In the genomic region with DNA sequence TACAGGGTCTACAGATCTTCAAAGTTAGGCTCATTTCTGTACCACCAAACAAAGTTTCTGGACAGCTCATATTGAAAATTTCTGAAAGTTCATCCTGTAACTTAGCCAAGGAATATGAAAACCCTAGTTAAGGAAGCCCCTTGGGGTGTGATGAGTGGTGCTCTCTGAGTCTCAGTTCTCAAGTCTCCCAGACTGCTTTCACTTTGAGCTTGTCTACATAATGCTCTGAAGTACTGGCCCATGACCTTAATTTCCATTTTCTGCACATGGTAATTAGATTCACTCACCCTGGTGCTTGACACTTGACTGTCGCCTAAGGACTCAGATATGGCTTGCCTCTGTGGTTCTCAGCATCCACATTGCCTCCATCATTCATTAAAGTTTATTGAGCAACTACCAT, we compare ENCODE assay signal across 20 cellular contexts. TPM values are rescaled to one million over a fixed set of nuclear protein-coding genes. Genes with fewer than 3 reads are reported as not detected.
DNase-seq lines count a peak whose midpoint lies in the region; ATAC-seq, FAIRE-seq and TF ChIP-seq lines count a peak whose summit lies in the region.
"Had no signal": no experiment of that assay in that cellular context is flagged by ENCODE, and none has a peak within 500 bp of the region (broad histone marks: within the 10 kb centered on the region; RNA-seq: fewer than 3 reads in every experiment).

No MANE protein-coding gene starts in this region.

- H3K27ac ChIP-seq in pancreas, result no peak overlapping the region
- H3K27ac ChIP-seq: RWPE1 had no signal

- ATAC-seq in GM18508 (IDR thresholded peaks at IDR 0.05; ENCODE audit: insufficient read depth, unreplicated experiment) (peak; percentile 96), GM19468 (IDR thresholded peaks at IDR 0.05; ENCODE audit: extremely low read depth, unreplicated experiment) (peak; percentile 59), HG02840 (IDR thresholded peaks at IDR 0.05; ENCODE audit: low FRiP score, unreplicated experiment) (peak; percentile 84), HG03342 (IDR thresholded peaks at IDR 0.05; ENCODE audit: unreplicated experiment) (peak; percentile 87), pancreas (no peak)
- ATAC-seq: left lobe of liver had no signal

- no peak overlapping the region for H3K4me3 ChIP-seq in pancreas

- intact Hi-C loops in pancreas (cut with DNase I), result no loop called here

- no peaks in the 10 kb centered on the region for H3K4me1 ChIP-seq in pancreas

- 46 to 53% methylated on average over 1 of the region's 1 CpG for WGBS in pancreas, 2 donors

- FAIRE-seq in pancreas (lab: Jason Lieb, UNC), result no peak
- FAIRE-seq: G401.6 had no signal

- no peaks in the 10 kb centered on the region for H3K27me3 ChIP-seq in pancreas

- DNase-seq in pancreas (no peak), GM20000 (ENCODE audit: low spot score) (no peak), retina (no peak), mucosa of gallbladder (ENCODE audit: low spot score) (no peak)
- DNase-seq: activated CD4-positive, alpha-beta T cell treated with anti-CD3 and anti-CD28 coated beads for 48 hours; activated T-cell treated with anti-CD3 and anti-CD28 coated beads, Interleukin-2, amount 50 U/mL, for 1 hour; COR-L47; KG1; naive B cell; NCI-H1436 treated with DMSO at 0.1 percent for 48 hours; NCI-H524 treated with DMSO at 0.1 percent for 48 hours; stimulated activated CD4-positive, alpha-beta T cell treated with anti-CD3 and anti-CD28 coated beads, Interleukin-2, amount 100 ng/mL, for 24 hours; trophoblast cell had no signal

- H3K9me3 ChIP-seq in pancreas, result no peaks in the 10 kb centered on the region

- H3K36me3 ChIP-seq in pancreas, result no peaks in the 10 kb centered on the region

- TF ChIP-seq CTCF in pancreas (IDR thresholded peaks at IDR 0.05), result no peak
- no peak for TF ChIP-seq CTCF in GM20000 (IDR thresholded peaks at IDR 0.05; ENCODE audit: extremely low read depth, missing control alignments)

RNA-seq across cellular contexts. Expression of a gene that starts 51.7 kb away (rescaled TPM):
- 1 to 10 TPM; 2.6 to 4.8 (median 3.7) TPM for total RNA-seq in pancreas
- 1 to 10 TPM in 1 of 2 donors, under 1 TPM in 1; 0.80 to 2.1 TPM for polyA plus RNA-seq in pancreas
- total RNA-seq in mucosa of gallbladder, result 6.4 TPM

Comparison
In these comparisons a context has a peak if more than half of its experiments do, and no peak if none do; other contexts are left out.
1. ATAC-seq: peak in GM18508 (single experiment), GM19468 (single experiment), HG02840 (single experiment) and HG03342 (single experiment); none in pancreas (0 of 4).